5 cellular contexts compared by ENCODE assay signal in the genomic region with DNA sequence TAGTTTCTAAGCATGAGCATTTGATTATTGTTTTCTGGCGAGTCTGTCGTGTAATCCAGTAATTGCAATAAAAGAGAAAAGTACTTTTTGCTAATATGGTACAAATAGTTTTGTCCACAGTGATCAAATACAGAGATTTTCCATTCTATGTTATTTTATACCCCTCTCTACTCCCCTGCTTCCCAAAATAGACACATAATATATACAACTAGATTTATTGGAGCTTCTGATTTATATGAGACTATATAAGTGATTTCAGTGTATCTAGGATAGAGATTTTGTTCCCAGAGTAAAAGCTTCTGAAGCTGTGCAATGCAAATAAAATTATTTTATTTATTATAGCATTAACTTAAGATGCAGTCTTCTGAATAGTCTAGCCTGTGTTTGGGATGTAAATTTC.
"Had no signal": no experiment of that assay in that cellular context is flagged by ENCODE, and none has a peak within 500 bp of the region (broad histone marks: within the 10 kb centered on the region; RNA-seq: fewer than 3 reads in every experiment).

No MANE protein-coding gene starts in this region.

- H3K4me3 Mint-ChIP-seq: GM23338, H9 had no signal

- DNase-seq: H9, HCEC 1CT, IMR-90 had no signal

- H2AFZ ChIP-seq: GM23338 had no signal

- H3K4me2 ChIP-seq: GM23338 had no signal

- H3K27ac Mint-ChIP-seq: GM23338, H9 had no signal

- H3K4me3 ChIP-seq: GM23338, K562 had no signal

- ATAC-seq: GM23338, K562 had no signal
